ENCODE assay signal across 28 cellular contexts in genomic region chr5:128358826-128359225, GRCh38.
A peak's percentile ranks its signal among the peaks of the same experiment; 100 is the strongest.
DNase-seq lines count a peak whose midpoint lies in the region; ATAC-seq and TF ChIP-seq lines count a peak whose summit lies in the region.
"Had no signal": no experiment of that assay in that cellular context is flagged by ENCODE, and none has a peak within 500 bp of the region (broad histone marks: within the 10 kb centered on the region; RNA-seq: fewer than 3 reads in every experiment).

No MANE protein-coding gene starts in this region.

- intact Hi-C loops in body of pancreas (cut with DNase I) = no loop called here

- H3K4me2 ChIP-seq in GM23248 (ENCODE audit: unreplicated experiment) (no peak overlapping the region), smooth muscle cell (peak overlapping the region; percentile 50)

- H3K4me1 ChIP-seq in GM23248 (ENCODE audit: insufficient read depth) (peaks cover 4% of the 10 kb centered on the region; the same call in 1 of the 2 replicates), smooth muscle cell (ENCODE audit: low read depth) (peaks cover 27% of the 10 kb centered on the region), body of pancreas (peaks cover 5% of the 10 kb centered on the region)
- H3K4me1 ChIP-seq: breast epithelium, parathyroid adenoma had no signal

- H3K27me3 ChIP-seq in GM23248 (replicated peaks; ENCODE audit: insufficient read depth) (no peaks in the 10 kb centered on the region), smooth muscle cell (ENCODE audit: low read depth) (no peaks in the 10 kb centered on the region), body of pancreas (no peaks in the 10 kb centered on the region)
- H3K27me3 ChIP-seq: breast epithelium had no signal

- H3K9me3 ChIP-seq in GM23248 (ENCODE audit: low read depth) = no peaks in the 10 kb centered on the region
- no peaks in the 10 kb centered on the region for H3K9me3 ChIP-seq in smooth muscle cell (replicated peaks; ENCODE audit: low read depth)
- no peaks in the 10 kb centered on the region for H3K9me3 ChIP-seq in body of pancreas
- H3K9me3 ChIP-seq: breast epithelium had no signal

- WGBS in GM23248 (ENCODE audit: low coverage in 1 of 2, low lambda C conversion rate in 2 of 2, missing lambda C conversion rate in 2 of 2), 2 experiments = 0 to 9% methylated on average over 1 of the region's 1 CpG
- 72% methylated on average over 1 of the region's 1 CpG for WGBS in smooth muscle cell (ENCODE audit: low lambda C conversion rate)
- WGBS in body of pancreas, 2 donors = 89 to 90% methylated on average over 1 of the region's 1 CpG

- H3K9ac ChIP-seq in GM23248 (no peak overlapping the region), smooth muscle cell (ENCODE audit: low read depth) (peak overlapping the region; percentile 5)
- H3K9ac ChIP-seq: parathyroid adenoma had no signal

- H4K20me1 ChIP-seq in GM23248 (ENCODE audit: insufficient read depth) = no peaks in the 10 kb centered on the region
- H4K20me1 ChIP-seq in smooth muscle cell (ENCODE audit: low read depth) = no peaks in the 10 kb centered on the region

- no peak for TF ChIP-seq POLR2A in body of pancreas (IDR thresholded peaks at IDR 0.05)

- no peak overlapping the region for H3K27ac ChIP-seq in GM23248
- peak overlapping the region; percentile 54 for H3K27ac ChIP-seq in smooth muscle cell (ENCODE audit: low read depth)
- H3K27ac ChIP-seq in body of pancreas = no peak overlapping the region
- H3K27ac ChIP-seq: breast epithelium, coronary artery, HL-60, parathyroid adenoma had no signal

- H2AFZ ChIP-seq in GM23248 (no peak overlapping the region), smooth muscle cell (ENCODE audit: low read depth) (no peak overlapping the region)
- H2AFZ ChIP-seq: parathyroid adenoma had no signal

- H3K9me2 ChIP-seq in GM23248 (ENCODE audit: insufficient read depth) = no peaks in the 10 kb centered on the region

- no peaks in the 10 kb centered on the region for H3F3A ChIP-seq in GM23248 (ENCODE audit: insufficient read depth)
- H3F3A ChIP-seq in smooth muscle cell (ENCODE audit: low read depth) = no peaks in the 10 kb centered on the region

- in situ Hi-C loops in GM23248 (cut with MboI) = no loop called here

- no peak for ATAC-seq in body of pancreas
- ATAC-seq: right cardiac atrium; stimulated activated effector memory CD8-positive, alpha-beta T cell treated with anti-CD3 and anti-CD28 coated beads, Interleukin-12 subunit alpha, Interleukin-12 subunit beta, amount 100 ng/mL, for 72 hours had no signal

- TF ChIP-seq CTCF in smooth muscle cell (IDR thresholded peaks at IDR 0.05; ENCODE audit: borderline replicate concordance, insufficient read depth, poor library complexity, severe bottlenecking) = no peak
- no peak for TF ChIP-seq CTCF in body of pancreas (IDR thresholded peaks at IDR 0.05)

- peak; percentile 43 for DNase-seq in GM23248
- DNase-seq in brain pericyte (ENCODE audit: low read depth, low spot score) = peak; percentile 31
- peak; percentile 12 for DNase-seq in fibroblast of the conjunctiva (ENCODE audit: low read depth)
- no peak for DNase-seq in smooth muscle cell (lab: John Stamatoyannopoulos, UW; ENCODE audit: unreplicated experiment)
- DNase-seq in AML-193 (lab: John Stamatoyannopoulos, UW) = no peak
- no peak for DNase-seq in body of pancreas
- DNase-seq in activated CD4-positive, alpha-beta T cell treated with anti-CD3 and anti-CD28 coated beads, Interleukin-2, amount 50 U/mL, for 48 hours = no peak
- DNase-seq: activated CD8-positive, alpha-beta memory T cell treated with anti-CD3 and anti-CD28 coated beads for 24 hours; activated gamma-delta T cell; activated T-cell treated with anti-CD3 and anti-CD28 coated beads, Interleukin-2, amount 50 U/mL, for 1 hour; CD4-positive, alpha-beta memory T cell; DMS 273 treated with DMSO at 0.1 percent for 48 hours; endodermal cell; head of caudate nucleus; Kasumi-1; NCI-H1436; NCI-H2081 treated with DMSO at 0.1 percent for 48 hours; NCI-H345; NCI-H748 treated with DMSO at 0.1 percent for 48 hours; nephron progenitor cell; right cardiac atrium; stimulated activated CD4-positive, alpha-beta T cell treated with anti-CD3 and anti-CD28 coated beads, Interleukin-4, amount 100 ng/mL, for 24 hours had no signal

- H3K79me2 ChIP-seq in GM23248 (ENCODE audit: insufficient read depth) (no peaks in the 10 kb centered on the region), smooth muscle cell (ENCODE audit: low read depth) (no peaks in the 10 kb centered on the region)
- H3K79me2 ChIP-seq: parathyroid adenoma had no signal

- H3K36me3 ChIP-seq in GM23248 (ENCODE audit: low read depth) (no peaks in the 10 kb centered on the region), smooth muscle cell (ENCODE audit: low read depth) (no peaks in the 10 kb centered on the region), body of pancreas (replicated peaks in 1 of 2; ENCODE audit: insufficient read depth in 1 of 2, low read depth in 2 of 2) (no peaks in the 10 kb centered on the region)
- H3K36me3 ChIP-seq: breast epithelium had no signal

- H3K4me3 ChIP-seq in GM23248 (no peak overlapping the region), smooth muscle cell (no peak overlapping the region), body of pancreas (no peak overlapping the region)
- H3K4me3 ChIP-seq: breast epithelium, coronary artery, lung had no signal

Comparison
In these comparisons a context has a peak if more than half of its experiments do, and no peak if none do; other contexts are left out.
1. DNase-seq: peak in GM23248 (single experiment), brain pericyte (single experiment) and fibroblast of the conjunctiva (single experiment); none in smooth muscle cell (single experiment), AML-193 (0 of 2), body of pancreas (0 of 4) and activated CD4-positive, alpha-beta T cell treated with anti-CD3 and anti-CD28 coated beads, Interleukin-2, amount 50 U/mL, for 48 hours (0 of 2).